Comparison of ENCODE assay signal across 8 cellular contexts in the genomic region with DNA sequence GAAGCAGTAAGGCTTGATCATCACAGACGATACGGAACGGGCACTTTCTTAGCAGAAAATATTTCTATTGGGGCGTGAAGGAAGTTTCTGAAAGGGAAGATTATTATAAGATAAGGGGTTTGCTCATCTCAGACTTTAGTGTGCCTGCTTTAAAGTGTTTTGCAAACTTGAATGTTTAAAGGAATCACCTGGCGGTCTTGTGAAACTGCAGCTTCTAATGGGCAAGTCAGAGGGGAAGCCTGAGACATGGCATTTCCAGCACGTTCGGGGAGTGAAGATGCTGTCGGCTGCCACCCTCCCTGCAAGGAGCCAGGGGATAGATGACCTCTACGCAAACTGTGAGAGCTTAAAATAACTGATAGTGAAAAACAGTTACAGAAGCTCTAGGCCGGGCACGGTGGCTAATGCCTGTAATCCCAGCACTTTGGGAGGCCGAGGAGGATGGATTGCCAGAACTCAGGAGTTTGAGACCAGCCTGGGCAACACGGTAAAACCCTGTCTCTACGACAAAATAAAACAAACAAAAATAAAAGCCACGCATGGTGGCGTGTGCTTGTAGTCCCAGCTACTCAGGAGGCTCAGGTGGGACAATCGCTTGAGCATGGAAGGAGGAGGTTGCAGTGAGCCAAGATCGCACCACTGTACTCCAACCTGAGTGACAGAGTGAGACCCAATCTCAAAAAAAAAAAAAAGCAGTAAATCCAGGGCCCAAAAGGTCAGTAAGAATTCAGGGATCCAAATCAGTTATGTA. TPM values are rescaled to one million over a fixed set of nuclear protein-coding genes. Genes with fewer than 3 reads are reported as not detected.
DNase-seq lines count a peak whose midpoint lies in the region; ATAC-seq and TF ChIP-seq lines count a peak whose summit lies in the region.

No MANE protein-coding gene starts in this region.

- H3K36me3 ChIP-seq in left lung, result no peaks in the 10 kb centered on the region
- no peaks in the 10 kb centered on the region for H3K36me3 ChIP-seq in tibial artery

- H3K4me3 ChIP-seq in left lung (peak overlapping the region; percentile 36 to 82), tibial artery (peak overlapping the region; percentile 50 to 66)

- intact Hi-C loops in left lung (cut with DNase I), result no loop called here
- intact Hi-C loops in tibial artery (cut with DNase I; ENCODE audit: low total_unique reads), result loop anchor here (5.0 kb wide), 1 partner anchor 157 kb away; a partner anchor contains a TSS

- no peak for TF ChIP-seq CTCF in left lung (IDR thresholded peaks at IDR 0.05)
- TF ChIP-seq CTCF in tibial artery (IDR thresholded peaks at IDR 0.05), result no peak

- DNase-seq in stimulated activated CD4-positive, alpha-beta T cell treated with anti-CD3 and anti-CD28 coated beads, Interleukin-15, amount 100 ng/mL, for 24 hours, result peak; percentile 5
- no peak for DNase-seq in stimulated activated CD4-positive, alpha-beta T cell treated with anti-CD3 and anti-CD28 coated beads, Interleukin-1b, Interleukin-23, amount 100 ng/mL, for 48 hours
- no peak for DNase-seq in left lung
- DNase-seq in tibial artery, result no peak
- DNase-seq in central memory CD4-positive, alpha-beta T cell, result no peak
- DNase-seq in kidney glomerular epithelial cell (lab: John Stamatoyannopoulos, UW), result no peak

- H3K27ac ChIP-seq in angular gyrus (ENCODE audit: low read depth, low read length), result peak overlapping the region; percentile 29
- H3K27ac ChIP-seq in left lung, result peak overlapping the region; percentile 23 to 45
- H3K27ac ChIP-seq in tibial artery, result peak overlapping the region; percentile 50 to 52

- no peaks in the 10 kb centered on the region for H3K9me3 ChIP-seq in left lung
- H3K9me3 ChIP-seq in tibial artery, result no peaks in the 10 kb centered on the region

- H3K4me1 ChIP-seq in left lung (peaks cover 0 to 35% of the 10 kb centered on the region in 2 donors), tibial artery (peaks cover 0 to 33% (median 21%) of the 10 kb centered on the region in 4 donors)

- H3K27me3 ChIP-seq in left lung, result no peaks in the 10 kb centered on the region
- no peaks in the 10 kb centered on the region for H3K27me3 ChIP-seq in tibial artery

- no peak for ATAC-seq in left lung
- no peak for ATAC-seq in HG02884 (IDR thresholded peaks at IDR 0.05; ENCODE audit: unreplicated experiment)

RNA-seq across cellular contexts. Expression of a gene that starts 2.3 kb away (rescaled TPM):
- 10 to 100 TPM; 17.7 to 23.8 TPM for total RNA-seq in left lung
